17 cellular contexts compared by ENCODE assay signal in the genomic region with DNA sequence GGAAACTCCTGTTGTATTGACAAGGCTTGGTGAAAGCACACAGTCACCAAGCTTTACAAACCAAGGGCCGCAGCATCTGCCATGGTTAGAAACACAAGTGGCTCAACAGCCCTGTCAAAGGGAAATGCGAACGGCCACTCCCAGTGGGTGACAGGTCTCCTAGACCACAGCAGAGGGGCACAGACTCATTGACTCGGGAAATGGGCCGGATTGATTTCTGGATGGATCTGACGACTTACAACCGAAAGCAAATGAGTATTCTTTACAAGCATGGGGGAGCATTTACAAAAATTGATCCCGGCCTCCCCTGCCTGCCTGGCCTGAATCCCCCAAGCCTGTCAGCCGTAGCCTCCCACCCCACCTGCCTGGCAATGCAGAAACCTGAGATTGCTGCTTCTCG. TPM values are rescaled to one million over a fixed set of nuclear protein-coding genes. Genes with fewer than 3 reads are reported as not detected.
DNase-seq lines count a peak whose midpoint lies in the region; ATAC-seq and TF ChIP-seq lines count a peak whose summit lies in the region.
"Had no signal": no experiment of that assay in that cellular context is flagged by ENCODE, and none has a peak within 500 bp of the region (broad histone marks: within the 10 kb centered on the region; RNA-seq: fewer than 3 reads in every experiment).

No MANE protein-coding gene starts in this region.

- H2BK12ac ChIP-seq in mesenchymal stem cell (ENCODE audit: low read length in 2 of 2), result no peak overlapping the region

- no peak overlapping the region for H4K91ac ChIP-seq in mesenchymal stem cell (ENCODE audit: low read length)

- no peak overlapping the region for H3K23ac ChIP-seq in mesenchymal stem cell (ENCODE audit: low read length in 2 of 2)

- no peaks in the 10 kb centered on the region for H3K36me3 Mint-ChIP-seq in natural killer cell treated with Interleukin-12 subunit alpha and Interleukin-12 subunit beta and Interleukin-15 and Interleukin-18, amount 100 ng/mL, for 72 hours
- H3K36me3 Mint-ChIP-seq in natural killer cell, result no peaks in the 10 kb centered on the region
- H3K36me3 Mint-ChIP-seq: CD8-positive, alpha-beta memory T cell had no signal

- H3K4me1 ChIP-seq in mesenchymal stem cell (ENCODE audit: control insufficient read depth, insufficient read depth, low read depth, low read length), result no peaks in the 10 kb centered on the region

- intact Hi-C loops in natural killer cell (cut with micrococcal nuclease) (no loop called here), sciatic nerve (cut with DNase I) (no loop called here)

- H3K9ac ChIP-seq in mesenchymal stem cell (ENCODE audit: low read length), result peak overlapping the region; percentile 36
- H3K9ac ChIP-seq: BLaER1, KMS-11 had no signal

- no peak overlapping the region for H3K14ac ChIP-seq in mesenchymal stem cell (ENCODE audit: low read length in 2 of 2)

- no peaks in the 10 kb centered on the region for H3K9me3 ChIP-seq in mesenchymal stem cell (ENCODE audit: control insufficient read depth, low read length)
- H3K9me3 ChIP-seq: BLaER1 had no signal

- H3K4me3 Mint-ChIP-seq in natural killer cell treated with Interleukin-12 subunit alpha and Interleukin-12 subunit beta and Interleukin-15 and Interleukin-18, amount 100 ng/mL, for 72 hours, result no peak overlapping the region
- no peak overlapping the region for H3K4me3 Mint-ChIP-seq in natural killer cell
- H3K4me3 Mint-ChIP-seq: CD8-positive, alpha-beta memory T cell had no signal

- no peak overlapping the region for H3K27ac Mint-ChIP-seq in natural killer cell treated with Interleukin-12 subunit alpha and Interleukin-12 subunit beta and Interleukin-15 and Interleukin-18, amount 100 ng/mL, for 72 hours
- H3K27ac Mint-ChIP-seq in natural killer cell, result no peak overlapping the region
- H3K27ac Mint-ChIP-seq: CD8-positive, alpha-beta memory T cell had no signal

- no peak overlapping the region for H3K4ac ChIP-seq in mesenchymal stem cell (ENCODE audit: low read depth in 1 of 2, low read length in 2 of 2)

- no peaks in the 10 kb centered on the region for H3K36me3 ChIP-seq in mesenchymal stem cell (ENCODE audit: control insufficient read depth in 1 of 2, insufficient read depth in 2 of 2, low read depth in 1 of 2, low read length in 2 of 2)
- H3K36me3 ChIP-seq: BLaER1 had no signal

- H2BK15ac ChIP-seq in mesenchymal stem cell (ENCODE audit: low read depth, poor library complexity, severe bottlenecking), result no peak overlapping the region

- no peak overlapping the region for H3K4me2 ChIP-seq in mesenchymal stem cell (ENCODE audit: low read length, poor library complexity, severe bottlenecking)
- H3K4me2 ChIP-seq: BLaER1, KMS-11 had no signal

- H3K4me3 ChIP-seq in mesenchymal stem cell (ENCODE audit: insufficient read depth in 1 of 2, low read depth in 1 of 2, low read length in 2 of 2), result no peak overlapping the region
- H3K4me3 ChIP-seq: BLaER1 had no signal

- TF ChIP-seq CTCF in natural killer cell (IDR thresholded peaks at IDR 0.05), result no peak

- WGBS in mesenchymal stem cell, result 94% methylated on average over 10 of the region's 10 CpGs

- no peaks in the 10 kb centered on the region for H3K27me3 ChIP-seq in mesenchymal stem cell (ENCODE audit: control insufficient read depth in 1 of 2, insufficient read depth in 1 of 2, low read length in 2 of 2)
- H3K27me3 ChIP-seq: BLaER1 had no signal

- no peaks in the 10 kb centered on the region for H3K9me3 Mint-ChIP-seq in natural killer cell treated with Interleukin-12 subunit alpha and Interleukin-12 subunit beta and Interleukin-15 and Interleukin-18, amount 100 ng/mL, for 72 hours
- H3K9me3 Mint-ChIP-seq in natural killer cell, result no peaks in the 10 kb centered on the region

- no peaks in the 10 kb centered on the region for H3K27me3 Mint-ChIP-seq in natural killer cell treated with Interleukin-12 subunit alpha and Interleukin-12 subunit beta and Interleukin-15 and Interleukin-18, amount 100 ng/mL, for 72 hours
- H3K27me3 Mint-ChIP-seq in natural killer cell (ENCODE audit: low read depth in 2 of 2), result no peaks in the 10 kb centered on the region

- no peaks in the 10 kb centered on the region for H3K4me1 Mint-ChIP-seq in natural killer cell treated with Interleukin-12 subunit alpha and Interleukin-12 subunit beta and Interleukin-15 and Interleukin-18, amount 100 ng/mL, for 72 hours (ENCODE audit: low read depth in 2 of 2)
- no peaks in the 10 kb centered on the region for H3K4me1 Mint-ChIP-seq in natural killer cell
- H3K4me1 Mint-ChIP-seq: CD8-positive, alpha-beta memory T cell had no signal

- no peak overlapping the region for H2AK5ac ChIP-seq in mesenchymal stem cell (ENCODE audit: low read length, severe bottlenecking)

- ATAC-seq in natural killer cell treated with Interleukin-12 subunit alpha and Interleukin-12 subunit beta and Interleukin-15 and Interleukin-18, amount 100 ng/mL, for 72 hours, result no peak
- no peak for ATAC-seq in natural killer cell
- ATAC-seq in sciatic nerve, result no peak
- ATAC-seq in HG02938 (IDR thresholded peaks at IDR 0.05; ENCODE audit: unreplicated experiment), result no peak
- ATAC-seq in GM21576 (IDR thresholded peaks at IDR 0.05; ENCODE audit: unreplicated experiment), result no peak

- peak; percentile 51 for DNase-seq in natural killer cell treated with Interleukin-12 subunit alpha and Interleukin-12 subunit beta and Interleukin-15 and Interleukin-18, amount 100 ng/mL, for 72 hours (ENCODE audit: low spot score)
- no peak for DNase-seq in natural killer cell
- DNase-seq in mesenchymal stem cell, result no peak
- peak; percentile 21 for DNase-seq in sciatic nerve (ENCODE audit: low spot score)
- no peak for DNase-seq in D341Med (ENCODE audit: low spot score)
- DNase-seq: NCI-H1417, NCI-H187, NCI-H2107, NCI-H510A treated with DMSO at 0.1 percent for 48 hours, NCI-H774, OCI-M1, SIG-M5 had no signal

- H2BK120ac ChIP-seq in mesenchymal stem cell (ENCODE audit: low read depth, low read length), result no peak overlapping the region

- no peak overlapping the region for H3K18ac ChIP-seq in mesenchymal stem cell (ENCODE audit: low read depth in 1 of 2, low read length in 2 of 2)

- no peaks in the 10 kb centered on the region for H3K79me1 ChIP-seq in mesenchymal stem cell (replicated peaks; ENCODE audit: low read length, poor library complexity, severe bottlenecking)

- no peak overlapping the region for H3K27ac ChIP-seq in mesenchymal stem cell (ENCODE audit: low read length, poor library complexity, severe bottlenecking)
- H3K27ac ChIP-seq: BLaER1, KMS-11 had no signal

- H2AFZ ChIP-seq in mesenchymal stem cell (ENCODE audit: low read depth, low read length), result no peak overlapping the region

- no peak overlapping the region for H2BK5ac ChIP-seq in mesenchymal stem cell (ENCODE audit: low read depth, low read length, poor library complexity, severe bottlenecking)

- H4K8ac ChIP-seq in mesenchymal stem cell (ENCODE audit: low read length), result no peak overlapping the region

RNA-seq across cellular contexts. Expression of a gene that starts 48.2 kb away (rescaled TPM):
- total RNA-seq in natural killer cell treated with Interleukin-12 subunit alpha and Interleukin-12 subunit beta and Interleukin-15 and Interleukin-18, amount 100 ng/mL, for 72 hours, result not detected
- total RNA-seq in natural killer cell (under 1 TPM in 1 of 3 donors, not detected in 2; 0.28 TPM), sciatic nerve (25.3 TPM)
- polyA plus RNA-seq in mesenchymal stem cell (2013, experiment 1 of 2), result 46.7 TPM
- 45.4 TPM for polyA plus RNA-seq in mesenchymal stem cell (2013, experiment 2 of 2)
- total RNA-seq: CD8-positive, alpha-beta memory T cell had no signal
- polyA plus RNA-seq: CD8-positive, alpha-beta memory T cell had no signal

Comparison
In these comparisons a context has a peak if more than half of its experiments do, and no peak if none do; other contexts are left out.
1. DNase-seq: peak in natural killer cell treated with Interleukin-12 subunit alpha and Interleukin-12 subunit beta and Interleukin-15 and Interleukin-18, amount 100 ng/mL, for 72 hours (single experiment) and sciatic nerve (single experiment); none in natural killer cell (single experiment), mesenchymal stem cell (single experiment) and D341Med (single experiment).
2. RNA of a gene that starts 48.2 kb away (total RNA-seq): 25.3 TPM in sciatic nerve (single experiment); not detected in natural killer cell treated with Interleukin-12 subunit alpha and Interleukin-12 subunit beta and Interleukin-15 and Interleukin-18, amount 100 ng/mL, for 72 hours and 0.28 TPM in natural killer cell; every median in the first group is over 10 times any median in the second.